Comparison of ENCODE assay signal across 14 cellular contexts in the genomic region with DNA sequence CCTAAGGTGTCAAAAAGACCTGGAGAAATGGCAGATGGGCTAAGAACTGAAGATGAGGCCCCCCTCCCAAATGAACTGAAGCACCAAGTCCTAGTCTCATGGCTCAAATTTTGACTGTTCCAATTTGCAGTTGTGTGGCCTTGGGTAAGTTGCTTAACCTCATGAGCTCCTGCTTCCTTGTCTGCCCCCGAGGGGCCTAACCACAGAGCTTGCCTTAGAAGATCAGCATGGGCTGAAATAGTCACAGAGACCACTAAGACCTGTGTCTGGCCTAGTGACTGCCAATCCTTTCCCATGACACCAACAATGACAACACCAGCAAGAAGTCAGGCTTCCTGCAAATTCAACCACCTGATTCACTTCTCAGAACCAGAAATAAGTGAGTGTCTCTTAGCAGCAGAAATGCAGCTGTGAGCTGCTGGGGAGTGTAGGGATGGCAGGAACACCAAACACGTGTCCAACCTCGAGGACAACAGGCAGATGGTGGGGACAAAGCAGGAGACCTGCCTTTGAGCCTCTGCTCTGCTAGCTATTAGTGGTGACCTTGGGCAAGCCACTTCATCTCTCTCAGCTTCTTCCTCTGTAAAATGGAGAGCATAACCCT. TPM values are rescaled to one million over a fixed set of nuclear protein-coding genes. Genes with fewer than 3 reads are reported as not detected.
"Had no signal": no experiment of that assay in that cellular context is flagged by ENCODE, and none has a peak within 500 bp of the region (broad histone marks: within the 10 kb centered on the region; RNA-seq: fewer than 3 reads in every experiment).

No MANE protein-coding gene starts in this region.

- H3K4me3 ChIP-seq: cardiac muscle cell, esophagus squamous epithelium, heart right ventricle, left lung had no signal

- ATAC-seq: effector memory CD8-positive, alpha-beta T cell; heart right ventricle; left lung; T-helper 17 cell had no signal

- H3K4me1 ChIP-seq: esophagus squamous epithelium, heart right ventricle, left lung had no signal

- DNase-seq: activated CD4-positive, alpha-beta T cell treated with anti-CD3 and anti-CD28 coated beads, Interleukin-2, amount 50 U/mL, for 4 hours; amniotic stem cell; dermis blood vessel endothelial cell; effector memory CD8-positive, alpha-beta T cell; esophagus squamous epithelium; heart right ventricle; occipital lobe; stimulated activated CD4-positive, alpha-beta T cell treated with anti-CD3 and anti-CD28 coated beads, Interleukin-2, amount 100 ng/mL, for 48 hours; T-helper 17 cell had no signal

- H3K27me3 ChIP-seq: cardiac muscle cell, esophagus squamous epithelium, left lung had no signal

- H3K36me3 ChIP-seq: cardiac muscle cell, esophagus squamous epithelium, heart right ventricle had no signal

- H3K27ac ChIP-seq: cardiac muscle cell, esophagus squamous epithelium, heart right ventricle, left lung had no signal

- H3K9me3 ChIP-seq: esophagus squamous epithelium, heart right ventricle, left lung had no signal

RNA-seq across cellular contexts. Expression of gene CRHR2, which starts 23.7 kb away (rescaled TPM):
- total RNA-seq: dermis blood vessel endothelial cell, kidney epithelial cell, mammary epithelial cell, progenitor cell of endocrine pancreas, T-helper 17 cell had no signal
- polyA plus RNA-seq: mammary epithelial cell had no signal
